In genomic region chr6:109455161-109455501, GRCh38 we compare ENCODE assay signal across 8 cellular contexts. TPM values are rescaled to one million over a fixed set of nuclear protein-coding genes. Genes with fewer than 3 reads are reported as not detected.
DNase-seq lines count a peak whose midpoint lies in the region; ATAC-seq and TF ChIP-seq lines count a peak whose summit lies in the region.

No MANE protein-coding gene starts in this region.

- H3K79me2 ChIP-seq in fibroblast of lung (ENCODE audit: control insufficient read depth, insufficient read depth, low read length) (peaks cover 24% of the 10 kb centered on the region), parathyroid adenoma (no peaks in the 10 kb centered on the region)

- H3K9ac ChIP-seq in fibroblast of lung (ENCODE audit: insufficient read depth, low read length), result peak overlapping the region; percentile 81
- no peak overlapping the region for H3K9ac ChIP-seq in parathyroid adenoma

- H2AFZ ChIP-seq in fibroblast of lung (ENCODE audit: low read length) (peak overlapping the region; percentile 70), parathyroid adenoma (peak overlapping the region; percentile 96)

- peak overlapping the region; percentile 97 for H3K4me3 Mint-ChIP-seq in CD8-positive, alpha-beta T cell
- H3K4me3 Mint-ChIP-seq in activated CD4-positive, alpha-beta T cell treated with anti-CD3 and anti-CD28 coated beads, Interleukin-2, amount 10 ng/mL, durations not matched to agents 7 days and 5 days, result peak overlapping the region; percentile 89

- H3K27me3 Mint-ChIP-seq in CD8-positive, alpha-beta T cell (ENCODE audit: low read depth), result no peaks in the 10 kb centered on the region
- no peaks in the 10 kb centered on the region for H3K27me3 Mint-ChIP-seq in activated CD4-positive, alpha-beta T cell treated with anti-CD3 and anti-CD28 coated beads, Interleukin-2, amount 10 ng/mL, durations not matched to agents 7 days and 5 days

- no peaks in the 10 kb centered on the region for H4K20me1 ChIP-seq in fibroblast of lung (ENCODE audit: control insufficient read depth, extremely low read depth, insufficient read depth, low read length)

- TF ChIP-seq CTCF in CD8-positive, alpha-beta T cell (IDR thresholded peaks at IDR 0.05), result no peak
- TF ChIP-seq CTCF in fibroblast of lung (conservative IDR thresholded peaks at IDR 0.05 in 1 of 2, IDR thresholded peaks at IDR 0.05 in 1 of 2; ENCODE audit: low read depth in 1 of 2, low read length in 2 of 2), result no peak
- no peak for TF ChIP-seq CTCF in parathyroid adenoma (IDR thresholded peaks at IDR 0.05)

- ATAC-seq in CD8-positive, alpha-beta T cell, result no peak
- ATAC-seq in GM19467 (IDR thresholded peaks at IDR 0.05; ENCODE audit: unreplicated experiment) (peak; percentile 13), HG03565 (IDR thresholded peaks at IDR 0.05; ENCODE audit: unreplicated experiment) (peak; percentile 12)

- no peaks in the 10 kb centered on the region for H3K36me3 ChIP-seq in CD8-positive, alpha-beta T cell (ENCODE audit: insufficient read depth, low read length)
- H3K36me3 ChIP-seq in fibroblast of lung (ENCODE audit: control insufficient read depth, insufficient read depth, low read length) (peaks cover 18% of the 10 kb centered on the region), parathyroid adenoma (ENCODE audit: control insufficient read depth, insufficient read depth, low read length) (no peaks in the 10 kb centered on the region)

- H3K4me3 ChIP-seq in CD8-positive, alpha-beta T cell (ENCODE audit: low read depth, low read length), result peak overlapping the region; percentile 99
- peak overlapping the region; percentile 82 to 93 (median 89) for H3K4me3 ChIP-seq in fibroblast of lung (replicated peaks in 1 of 4; ENCODE audit: control extremely low read depth in 1 of 4, insufficient read depth in 1 of 4, low read depth in 3 of 4, low read length in 4 of 4)
- H3K4me3 ChIP-seq in parathyroid adenoma (ENCODE audit: low read depth, low read length), result peak overlapping the region; percentile 75

- H3K4me1 Mint-ChIP-seq in CD8-positive, alpha-beta T cell (ENCODE audit: low read depth), result peaks cover 71% of the 10 kb centered on the region
- peaks cover 74% of the 10 kb centered on the region for H3K4me1 Mint-ChIP-seq in activated CD4-positive, alpha-beta T cell treated with anti-CD3 and anti-CD28 coated beads, Interleukin-2, amount 10 ng/mL, durations not matched to agents 7 days and 5 days

- intact Hi-C loops in CD8-positive, alpha-beta T cell (cut with DNase I, micrococcal nuclease), result loop anchor here (1.0 to 10.0 kb wide), 6 partner anchors 15 to 450 kb away; partner anchors contain the start of genes CD164 (in 1 of the 2), PPIL6 (in 1 of the 2), SMPD2 (in 1 of the 2) and ZBTB24 (in 1 of the 2)

- CTCF ChIA-PET in CD8-positive, alpha-beta T cell (lab: Charles Lee), result interaction anchor here (1.3 to 4.1 kb wide), 3 partner anchors 13 to 268 kb away, joined by 5 to 25 read pairs (median 17); partner anchors contain the start of genes PPIL6 and SMPD2
- CTCF ChIA-PET in activated CD4-positive, alpha-beta T cell treated with anti-CD3 and anti-CD28 coated beads, Interleukin-2, amount 10 ng/mL, durations not matched to agents 7 days and 5 days (lab: Charles Lee), result interaction anchor here (0.6 to 11.8 kb wide), 3 partner anchors 11 to 72 kb away, joined by 3 to 81 read pairs (median 3); partner anchors contain the start of genes PPIL6 and SMPD2

- H3K4me1 ChIP-seq in CD8-positive, alpha-beta T cell (ENCODE audit: insufficient read depth, low read length), result peaks cover 61% of the 10 kb centered on the region
- peaks cover 7% of the 10 kb centered on the region for H3K4me1 ChIP-seq in fibroblast of lung (ENCODE audit: control insufficient read depth, extremely low read depth, insufficient read depth, low read length)
- peaks cover 26% of the 10 kb centered on the region for H3K4me1 ChIP-seq in parathyroid adenoma

- H3K27me3 ChIP-seq in CD8-positive, alpha-beta T cell (ENCODE audit: insufficient read depth, low read length), result no peaks in the 10 kb centered on the region
- no peaks in the 10 kb centered on the region for H3K27me3 ChIP-seq in fibroblast of lung (ENCODE audit: control insufficient read depth, insufficient read depth, low read length)
- no peaks in the 10 kb centered on the region for H3K27me3 ChIP-seq in parathyroid adenoma (ENCODE audit: control insufficient read depth, insufficient read depth, low read length)

- peak overlapping the region; percentile 82 for H3K4me2 ChIP-seq in fibroblast of lung (ENCODE audit: extremely low read depth, insufficient read depth, low read length)
- peak overlapping the region; percentile 86 for H3K4me2 ChIP-seq in parathyroid adenoma (ENCODE audit: low read length)

- peak overlapping the region; percentile 98 for H3K27ac ChIP-seq in CD8-positive, alpha-beta T cell (ENCODE audit: low read depth, low read length)
- H3K27ac ChIP-seq in fibroblast of lung (ENCODE audit: insufficient read depth, low read length), result peak overlapping the region; percentile 89
- H3K27ac ChIP-seq in parathyroid adenoma, result no peak overlapping the region

- POLR2A ChIA-PET in CD8-positive, alpha-beta T cell (lab: Charles Lee), result interaction anchor here (0.7 to 8.0 kb wide), 5 partner anchors 13 to 361 kb away, joined by 3 to 74 read pairs (median 36); partner anchors contain the start of genes CD164, PPIL6, SMPD2 and ZBTB24
- POLR2A ChIA-PET in activated CD4-positive, alpha-beta T cell treated with anti-CD3 and anti-CD28 coated beads, Interleukin-2, amount 10 ng/mL, durations not matched to agents 7 days and 5 days (lab: Charles Lee), result interaction anchor here (0.6 to 2.1 kb wide), 3 partner anchors 17 to 36 kb away, joined by 5 to 9 read pairs (median 7); partner anchors contain the start of gene ZBTB24

- H3K27ac Mint-ChIP-seq in CD8-positive, alpha-beta T cell, result peak overlapping the region; percentile 98
- peak overlapping the region; percentile 95 for H3K27ac Mint-ChIP-seq in activated CD4-positive, alpha-beta T cell treated with anti-CD3 and anti-CD28 coated beads, Interleukin-2, amount 10 ng/mL, durations not matched to agents 7 days and 5 days

- H3K9me3 Mint-ChIP-seq in CD8-positive, alpha-beta T cell, result no peaks in the 10 kb centered on the region
- H3K9me3 Mint-ChIP-seq in activated CD4-positive, alpha-beta T cell treated with anti-CD3 and anti-CD28 coated beads, Interleukin-2, amount 10 ng/mL, durations not matched to agents 7 days and 5 days, result peaks cover 3% of the 10 kb centered on the region

- DNase-seq in CD8-positive, alpha-beta T cell, result peak in 5 of 7 experiments; percentile 29 to 65 (median 33)
- DNase-seq in activated CD4-positive, alpha-beta T cell treated with anti-CD3 and anti-CD28 coated beads, Interleukin-2, amount 10 ng/mL, durations not matched to agents 7 days and 5 days, result peak; percentile 56
- DNase-seq in fibroblast of lung (ENCODE audit: low read depth in 2 of 2), result peak in 1 of 2 donors; percentile 8
- DNase-seq in EL, result no peak
- no peak for DNase-seq in NK-92 treated with Interleukin-12 subunit alpha and Interleukin-12 subunit beta, amount 100 ng/mL, for 24 hours (lab: John Stamatoyannopoulos, UW)

- H3K9me3 ChIP-seq in CD8-positive, alpha-beta T cell (ENCODE audit: low read length), result no peaks in the 10 kb centered on the region
- H3K9me3 ChIP-seq in fibroblast of lung (ENCODE audit: control insufficient read depth, insufficient read depth, low read depth, low read length) (no peaks in the 10 kb centered on the region), parathyroid adenoma (ENCODE audit: control insufficient read depth, low read length) (no peaks in the 10 kb centered on the region)

- peaks cover 20% of the 10 kb centered on the region for H3K36me3 Mint-ChIP-seq in CD8-positive, alpha-beta T cell
- peaks cover 34% of the 10 kb centered on the region for H3K36me3 Mint-ChIP-seq in activated CD4-positive, alpha-beta T cell treated with anti-CD3 and anti-CD28 coated beads, Interleukin-2, amount 10 ng/mL, durations not matched to agents 7 days and 5 days (ENCODE audit: low read depth)

RNA-seq across cellular contexts. Expression of gene MICAL1, which starts 0.4 kb away (rescaled TPM):
- 10 to 100 TPM; 68.0 to 76.4 TPM for total RNA-seq in CD8-positive, alpha-beta T cell
- 10 to 100 TPM; 93.1 to 98.3 TPM for total RNA-seq in activated CD4-positive, alpha-beta T cell treated with anti-CD3 and anti-CD28 coated beads, Interleukin-2, amount 10 ng/mL, durations not matched to agents 7 days and 5 days
- total RNA-seq in fibroblast of lung, result 30.8 and 53.5 TPM in 2 replicates
- 30.5 and 37.5 TPM in 2 replicates for polyA plus RNA-seq in fibroblast of lung
- polyA plus RNA-seq in fibroblast of lung (2012), result 47.9 and 58.0 TPM in 2 replicates
- 95.6 and 113 TPM in 2 replicates for polyA minus RNA-seq in fibroblast of lung (ENCODE audit: low replicate concordance)

RNA-seq across cellular contexts. Expression of gene SMPD2, which starts 14.6 kb away (rescaled TPM):
- total RNA-seq in CD8-positive, alpha-beta T cell, result 10 to 100 TPM; 22.8 to 23.9 TPM
- total RNA-seq in activated CD4-positive, alpha-beta T cell treated with anti-CD3 and anti-CD28 coated beads, Interleukin-2, amount 10 ng/mL, durations not matched to agents 7 days and 5 days, result 10 to 100 TPM; 13.0 to 14.0 TPM
- total RNA-seq in fibroblast of lung, result 7.9 and 8.2 TPM in 2 replicates
- polyA plus RNA-seq in fibroblast of lung, result 5.4 and 5.5 TPM in 2 replicates
- 5.2 and 5.3 TPM in 2 replicates for polyA plus RNA-seq in fibroblast of lung (2012)
- 14.0 and 24.2 TPM in 2 replicates for polyA minus RNA-seq in fibroblast of lung (ENCODE audit: low replicate concordance)

RNA-seq across cellular contexts. Expression of gene PPIL6, which starts 14.7 kb away (rescaled TPM):
- total RNA-seq in CD8-positive, alpha-beta T cell, result 1 to 10 TPM; 1.3 to 1.4 TPM
- total RNA-seq in activated CD4-positive, alpha-beta T cell treated with anti-CD3 and anti-CD28 coated beads, Interleukin-2, amount 10 ng/mL, durations not matched to agents 7 days and 5 days, result under 1 TPM; 0.17 to 0.22 TPM
- 5.0 and 8.5 TPM in 2 replicates for total RNA-seq in fibroblast of lung
- 0.78 and 1.1 TPM in 2 replicates for polyA plus RNA-seq in fibroblast of lung
- 0.23 and 0.49 TPM in 2 replicates for polyA plus RNA-seq in fibroblast of lung (2012)
- 0.30 TPM in 1 of 2 replicates, not detected in the other for polyA minus RNA-seq in fibroblast of lung (ENCODE audit: low replicate concordance)

RNA-seq across cellular contexts. Expression of gene ZBTB24, which starts 27.9 kb away (rescaled TPM):
- 10 to 100 TPM; 10.9 to 11.2 TPM for total RNA-seq in CD8-positive, alpha-beta T cell
- 10 to 100 TPM; 17.6 to 19.1 TPM for total RNA-seq in activated CD4-positive, alpha-beta T cell treated with anti-CD3 and anti-CD28 coated beads, Interleukin-2, amount 10 ng/mL, durations not matched to agents 7 days and 5 days
- 8.0 and 8.6 TPM in 2 replicates for total RNA-seq in fibroblast of lung
- 4.4 and 5.0 TPM in 2 replicates for polyA plus RNA-seq in fibroblast of lung
- polyA plus RNA-seq in fibroblast of lung (2012), result 3.6 and 3.9 TPM in 2 replicates
- 2.3 and 5.1 TPM in 2 replicates for polyA minus RNA-seq in fibroblast of lung (ENCODE audit: low replicate concordance)

Comparison
In these comparisons a context has a peak if more than half of its experiments do, and no peak if none do; other contexts are left out.
1. DNase-seq: peak in CD8-positive, alpha-beta T cell (5 of 7) and activated CD4-positive, alpha-beta T cell treated with anti-CD3 and anti-CD28 coated beads, Interleukin-2, amount 10 ng/mL, durations not matched to agents 7 days and 5 days (single experiment); none in EL (single experiment) and NK-92 treated with Interleukin-12 subunit alpha and Interleukin-12 subunit beta, amount 100 ng/mL, for 24 hours (single experiment).
2. Peak in every context shown above with its lines, with median percentiles within 50 percentile points of each other: H3K4me3 ChIP-seq.